Comparison of ENCODE assay signal across 1 cellular context in genomic region chr7:73718905-73719805, GRCh38.
A peak's percentile ranks its signal among the peaks of the same experiment; 100 is the strongest.
TF ChIP-seq lines count a peak whose summit lies in the region.

Gene STX1A, minus strand, starts transcription at chr7:73719669. Its CDS starts 38 bp downstream, at chr7:73719631.

TF ChIP-seq in K562, 482 proteins besides CTCF, POLR2A, EP300 and RAD21 (continued from another document and continues in another):
- TF ChIP-seq RCOR1 (IDR thresholded peaks at IDR 0.05; ENCODE audit: borderline replicate concordance in 1 of 2, low read depth in 2 of 2, low read length in 2 of 2) = no peak
- TF ChIP-seq CREB3L1 (IDR thresholded peaks at IDR 0.05; ENCODE audit: borderline replicate concordance, low read depth) = peak; percentile 49; the same call in 1 of the 2 replicates
- TF ChIP-seq CBFA2T3 (IDR thresholded peaks at IDR 0.05) = no peak
- TF ChIP-seq NCOA4 (IDR thresholded peaks at IDR 0.05; ENCODE audit: partially characterized antibody) = no peak
- TF ChIP-seq ARID1B (IDR thresholded peaks at IDR 0.05) = no peak
- no peak for TF ChIP-seq ZNF512 (tag; IDR thresholded peaks at IDR 0.05)
- no peak for TF ChIP-seq HMG20B (CRISPR knock-in tag; IDR thresholded peaks at IDR 0.05)
- no peak for TF ChIP-seq NFXL1 (CRISPR knock-in tag; IDR thresholded peaks at IDR 0.05)
- no peak for TF ChIP-seq CEBPG (CRISPR knock-in tag; IDR thresholded peaks at IDR 0.05)
- TF ChIP-seq CEBPG (tag; conservative IDR thresholded peaks at IDR 0.05 in 1 of 2, IDR thresholded peaks at IDR 0.05 in 1 of 2) = no peak
- TF ChIP-seq ZNF75A (CRISPR knock-in tag; IDR thresholded peaks at IDR 0.05) = no peak
- TF ChIP-seq ZNF583 (CRISPR knock-in tag; IDR thresholded peaks at IDR 0.05) = no peak
- peak in 2 of 3 experiments; percentile 25 to 47 for TF ChIP-seq YY1 (IDR thresholded peaks at IDR 0.05; ENCODE audit: borderline replicate concordance in 1 of 3, control insufficient read depth in 1 of 3, extremely low read depth in 1 of 3, insufficient read depth in 3 of 3, insufficient read length in 1 of 3, insufficient replicate concordance in 2 of 3, low read depth in 1 of 3, low read length in 2 of 3)
- no peak for TF ChIP-seq ZNF589 (CRISPR knock-in tag; IDR thresholded peaks at IDR 0.05; ENCODE audit: low read depth)
- no peak for TF ChIP-seq SOX6 (IDR thresholded peaks at IDR 0.05)
- TF ChIP-seq THRA (IDR thresholded peaks at IDR 0.05) = no peak
- no peak for TF ChIP-seq IRF2 (CRISPR knock-in tag; IDR thresholded peaks at IDR 0.05)
- no peak for TF ChIP-seq SPI1 (IDR thresholded peaks at IDR 0.05; ENCODE audit: borderline replicate concordance, low read depth, low read length)
- TF ChIP-seq TAF9B (IDR thresholded peaks at IDR 0.05; ENCODE audit: partially characterized antibody) = no peak
- TF ChIP-seq HMG20A (CRISPR knock-in tag; conservative IDR thresholded peaks at IDR 0.05) = no peak
- 0 out of 2 replicates have a peak, but pooled peaks have one; percentile 34 for TF ChIP-seq TFAP4 (CRISPR knock-in tag; IDR thresholded peaks at IDR 0.05; ENCODE audit: borderline replicate concordance)
- peak; percentile 45 to 59; a peak in 1 of 4 replicates for TF ChIP-seq SIN3A (IDR thresholded peaks at IDR 0.05; ENCODE audit: borderline replicate concordance in 2 of 2, control insufficient read depth in 1 of 2, low read depth in 2 of 2, low read length in 2 of 2)
- no peak for TF ChIP-seq GTF2F1 (IDR thresholded peaks at IDR 0.05; ENCODE audit: low read depth, low read length)
- peak; percentile 81 for TF ChIP-seq ZBTB7A (IDR thresholded peaks at IDR 0.05; ENCODE audit: borderline replicate concordance, control insufficient read depth, low read depth, low read length)
- peak; percentile 74 for TF ChIP-seq KDM5B (IDR thresholded peaks at IDR 0.05; ENCODE audit: insufficient replicate concordance, low read depth, low read length)
- TF ChIP-seq NUFIP1 (IDR thresholded peaks at IDR 0.05; ENCODE audit: partially characterized antibody) = no peak
- no peak for TF ChIP-seq ETV1 (tag; conservative IDR thresholded peaks at IDR 0.05; ENCODE audit: low read depth)
- TF ChIP-seq SIX5 (IDR thresholded peaks at IDR 0.05; ENCODE audit: borderline replicate concordance in 1 of 2, insufficient read depth in 1 of 2, low read depth in 1 of 2, low read length in 2 of 2) = no peak
- TF ChIP-seq FOXO4 (CRISPR knock-in tag; IDR thresholded peaks at IDR 0.05) = no peak
- TF ChIP-seq E2F1 (CRISPR knock-in tag; IDR thresholded peaks at IDR 0.05) = no peak
- TF ChIP-seq CREM (IDR thresholded peaks at IDR 0.05; ENCODE audit: low read depth) = no peak
- no peak for TF ChIP-seq ZNF444 (CRISPR knock-in tag; IDR thresholded peaks at IDR 0.05)
- no peak for TF ChIP-seq WHSC1 (IDR thresholded peaks at IDR 0.05; ENCODE audit: low read length)
- TF ChIP-seq ZNF3 (CRISPR knock-in tag; IDR thresholded peaks at IDR 0.05) = no peak
- peak; percentile 16 for TF ChIP-seq PHF20 (IDR thresholded peaks at IDR 0.05; ENCODE audit: partially characterized antibody)
- TF ChIP-seq BHLHE40 (IDR thresholded peaks at IDR 0.05; ENCODE audit: low read length) = no peak
- TF ChIP-seq AFF4 (CRISPR knock-in tag; IDR thresholded peaks at IDR 0.05) = no peak
- peak; percentile 77 for TF ChIP-seq ZEB2 (IDR thresholded peaks at IDR 0.05)
- peak; percentile 86 for TF ChIP-seq VEZF1 (CRISPR knock-in tag; IDR thresholded peaks at IDR 0.05)
- no peak for TF ChIP-seq ZBTB11 (CRISPR knock-in tag; IDR thresholded peaks at IDR 0.05)
- no peak for TF ChIP-seq GMEB1 (CRISPR knock-in tag; IDR thresholded peaks at IDR 0.05)
- TF ChIP-seq ZNF445 (CRISPR knock-in tag; IDR thresholded peaks at IDR 0.05; ENCODE audit: low read depth) = no peak
- no peak for TF ChIP-seq ZNF431 (CRISPR knock-in tag; IDR thresholded peaks at IDR 0.05)
- no peak for TF ChIP-seq MYBL2 (IDR thresholded peaks at IDR 0.05; ENCODE audit: low read depth)
- no peak for TF ChIP-seq MYBL2 (CRISPR knock-in tag; IDR thresholded peaks at IDR 0.05; ENCODE audit: borderline replicate concordance)
- peak; percentile 27; the same call in 1 of the 2 replicates for TF ChIP-seq KDM2B (CRISPR knock-in tag; IDR thresholded peaks at IDR 0.05)
- TF ChIP-seq SETDB1 (IDR thresholded peaks at IDR 0.05; ENCODE audit: low read length) = no peak
